Comparison of ENCODE assay signal across 20 cellular contexts in genomic region chr4:90165883-90166282, GRCh38.
A peak's percentile ranks its signal among the peaks of the same experiment; 100 is the strongest.
DNase-seq lines count a peak whose midpoint lies in the region; ATAC-seq and TF ChIP-seq lines count a peak whose summit lies in the region.
"Had no signal": no experiment of that assay in that cellular context is flagged by ENCODE, and none has a peak within 500 bp of the region (broad histone marks: within the 10 kb centered on the region; RNA-seq: fewer than 3 reads in every experiment).

No MANE protein-coding gene starts in this region.

- ATAC-seq in GM18517 (IDR thresholded peaks at IDR 0.05; ENCODE audit: unreplicated experiment) (peak; percentile 85), GM21367 (IDR thresholded peaks at IDR 0.05; ENCODE audit: unreplicated experiment) (peak; percentile 92), HG02840 (IDR thresholded peaks at IDR 0.05; ENCODE audit: low FRiP score, unreplicated experiment) (peak; percentile 67), HG03442 (IDR thresholded peaks at IDR 0.05; ENCODE audit: unreplicated experiment) (peak; percentile 90), HG03108 (IDR thresholded peaks at IDR 0.05; ENCODE audit: unreplicated experiment) (no peak)
- ATAC-seq: gastroesophageal sphincter, left ventricle myocardium superior, right lobe of liver had no signal

- no peak for DNase-seq in activated CD8-positive, alpha-beta memory T cell treated with anti-CD3 and anti-CD28 coated beads for 24 hours
- no peak for DNase-seq in globus pallidus (ENCODE audit: low spot score)
- DNase-seq in GM10266 (ENCODE audit: extremely low spot score), result no peak
- DNase-seq: activated CD4-positive, alpha-beta T cell treated with anti-CD3 and anti-CD28 coated beads, Interleukin-2, amount 50 U/mL, for 4 hours; activated T-cell treated with anti-CD3 and anti-CD28 coated beads, Interleukin-2, amount 50 U/mL, for 24 hours; dermis blood vessel endothelial cell; EL; erythroblast; KBM-7; left ventricle myocardium superior; NCI-H2107; NCI-H774; right lobe of liver; stimulated activated CD4-positive, alpha-beta T cell treated with anti-CD3 and anti-CD28 coated beads, Interleukin-1b, Interleukin-23, amount 100 ng/mL, for 48 hours had no signal

- TF ChIP-seq CTCF in GM10266 (IDR thresholded peaks at IDR 0.05; ENCODE audit: control insufficient read depth, insufficient read depth, low read depth, missing control alignments), result no peak
